ENCODE assay signal across 1 cellular context in the genomic region with DNA sequence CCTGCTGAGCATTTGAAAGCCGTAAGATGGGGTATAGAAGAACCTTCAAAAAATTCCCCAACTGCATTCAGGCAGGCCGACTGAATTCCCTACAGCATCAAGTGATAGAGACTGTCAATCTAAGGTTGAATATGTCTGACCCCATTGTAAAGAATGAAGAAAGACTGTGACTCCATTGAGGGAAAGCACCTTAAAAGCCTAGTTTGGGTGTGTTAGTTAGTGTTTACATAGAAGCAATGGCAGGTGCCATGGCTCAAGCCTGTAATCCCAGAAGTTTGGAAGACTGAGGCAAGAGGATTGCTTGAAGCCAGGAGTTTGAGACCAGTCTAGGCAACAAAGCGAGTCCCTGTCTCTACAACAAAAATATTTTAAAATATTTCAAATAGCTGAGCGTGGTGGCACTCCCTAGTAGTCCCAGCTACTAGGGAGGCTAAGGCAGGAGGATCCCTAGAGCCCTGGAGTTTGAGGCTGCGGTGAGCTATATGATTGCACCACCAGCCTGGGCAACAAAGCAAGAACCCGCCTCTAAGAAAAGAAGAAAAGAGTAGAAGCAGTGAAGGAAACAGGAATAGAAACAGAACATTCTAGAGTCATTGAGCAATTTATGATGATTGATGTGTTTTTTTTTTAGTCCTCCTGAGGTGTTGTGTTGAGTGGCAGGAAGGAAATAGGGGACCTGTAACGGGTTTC.
TF ChIP-seq lines count a peak whose summit lies in the region.

No MANE protein-coding gene starts in this region.

TF ChIP-seq in GM23338, 12 proteins besides CTCF, POLR2A, EP300 and RAD21:
- no peak for TF ChIP-seq ZNF462 (CRISPR knock-in tag; IDR thresholded peaks at IDR 0.05)
- no peak for TF ChIP-seq JUNB (IDR thresholded peaks at IDR 0.05; ENCODE audit: unreplicated experiment)
